Comparison of ENCODE assay signal across 14 cellular contexts in genomic region chr13:98900442-98900841, GRCh38.
A peak's percentile ranks its signal among the peaks of the same experiment; 100 is the strongest.
DNase-seq lines count a peak whose midpoint lies in the region; ATAC-seq and TF ChIP-seq lines count a peak whose summit lies in the region.
"Had no signal": no experiment of that assay in that cellular context is flagged by ENCODE, and none has a peak within 500 bp of the region (broad histone marks: within the 10 kb centered on the region; RNA-seq: fewer than 3 reads in every experiment).

No MANE protein-coding gene starts in this region.

- no peak overlapping the region for H2BK12ac ChIP-seq in mesenchymal stem cell (ENCODE audit: low read length in 2 of 2)

- no peak overlapping the region for H2AFZ ChIP-seq in mesenchymal stem cell (ENCODE audit: low read depth, low read length)

- no peak overlapping the region for H3K18ac ChIP-seq in mesenchymal stem cell (ENCODE audit: low read depth in 1 of 2, low read length in 2 of 2)

- peak; percentile 4 for DNase-seq in AG08395 (ENCODE audit: low spot score)
- DNase-seq in HCEC 1CT = peak; percentile 17
- peak; percentile 54 for DNase-seq in RPMI7951 (ENCODE audit: low read depth)
- peak; percentile 30 for DNase-seq in mesenchymal stem cell
- no peak for DNase-seq in erythroblast (lab: John Stamatoyannopoulos, UW)
- DNase-seq in H7 = no peak
- DNase-seq in left lung = no peak
- no peak for DNase-seq in NCI-H2107 treated with DMSO at 0.1 percent for 48 hours (lab: John Stamatoyannopoulos, UW; ENCODE audit: unreplicated experiment)
- DNase-seq: H9, NCI-H1417 treated with DMSO at 0.1 percent for 48 hours, NCI-H2029 treated with DMSO at 0.1 percent for 48 hours, NCI-H774, Right ventricle myocardium superior had no signal

- no peak overlapping the region for H4K8ac ChIP-seq in mesenchymal stem cell (ENCODE audit: low read length)

- no peak for TF ChIP-seq POLR2A in erythroblast (IDR thresholded peaks at IDR 0.05; ENCODE audit: low read length)

- H4K91ac ChIP-seq in mesenchymal stem cell (ENCODE audit: low read length) = no peak overlapping the region

- peaks cover 14 to 17% of the 10 kb centered on the region in 2 experiments for H3K36me3 ChIP-seq in mesenchymal stem cell (ENCODE audit: control insufficient read depth in 1 of 2, insufficient read depth in 2 of 2, low read depth in 1 of 2, low read length in 2 of 2)
- H3K36me3 ChIP-seq in H7 (replicated peaks; ENCODE audit: control insufficient read depth, insufficient read depth, low read length) = no peaks in the 10 kb centered on the region
- peaks cover 4 to 38% of the 10 kb centered on the region in 2 donors for H3K36me3 ChIP-seq in left lung

- H2BK120ac ChIP-seq in mesenchymal stem cell (ENCODE audit: low read depth, low read length) = no peak overlapping the region

- no peak overlapping the region for H2BK5ac ChIP-seq in mesenchymal stem cell (ENCODE audit: low read depth, low read length, poor library complexity, severe bottlenecking)

- H3K27me3 ChIP-seq in mesenchymal stem cell (ENCODE audit: control insufficient read depth in 1 of 2, insufficient read depth in 1 of 2, low read length in 2 of 2) (no peaks in the 10 kb centered on the region), H7 (ENCODE audit: control insufficient read depth, insufficient read depth, low read length) (no peaks in the 10 kb centered on the region), left lung (no peaks in the 10 kb centered on the region)

- H3K14ac ChIP-seq in mesenchymal stem cell (ENCODE audit: low read length in 2 of 2) = no peak overlapping the region

- H2BK15ac ChIP-seq in mesenchymal stem cell (ENCODE audit: low read depth, poor library complexity, severe bottlenecking) = no peak overlapping the region

- no peak overlapping the region for H3K23ac ChIP-seq in mesenchymal stem cell (ENCODE audit: low read length in 2 of 2)

- ATAC-seq in left lung = no peak

- WGBS in mesenchymal stem cell = 50% methylated on average over 2 of the region's 2 CpGs

- H3K27ac ChIP-seq in mesenchymal stem cell (ENCODE audit: low read length, poor library complexity, severe bottlenecking) (no peak overlapping the region), left lung (no peak overlapping the region)
- H3K27ac ChIP-seq: C4-2B had no signal

- H3K9ac ChIP-seq in mesenchymal stem cell (ENCODE audit: low read length) = no peak overlapping the region

- no peak overlapping the region for H3K4ac ChIP-seq in mesenchymal stem cell (ENCODE audit: low read depth in 1 of 2, low read length in 2 of 2)

- H3K4me3 ChIP-seq in mesenchymal stem cell (ENCODE audit: insufficient read depth in 1 of 2, low read depth in 1 of 2, low read length in 2 of 2) (no peak overlapping the region), H7 (ENCODE audit: insufficient read depth, low read depth, low read length) (no peak overlapping the region), left lung (no peak overlapping the region)

- no peak for TF ChIP-seq CTCF in left lung (IDR thresholded peaks at IDR 0.05)

- intact Hi-C loops in left lung (cut with DNase I) = no loop called here

- no peaks in the 10 kb centered on the region for H3K9me3 ChIP-seq in mesenchymal stem cell (ENCODE audit: control insufficient read depth, low read length)
- no peaks in the 10 kb centered on the region for H3K9me3 ChIP-seq in left lung

- H2AK5ac ChIP-seq in mesenchymal stem cell (ENCODE audit: low read length, severe bottlenecking) = no peak overlapping the region

- H3K79me1 ChIP-seq in mesenchymal stem cell (replicated peaks; ENCODE audit: low read length, poor library complexity, severe bottlenecking) = no peaks in the 10 kb centered on the region

- H3K4me1 ChIP-seq in mesenchymal stem cell (ENCODE audit: control insufficient read depth, insufficient read depth, low read depth, low read length) = no peaks in the 10 kb centered on the region
- no peaks in the 10 kb centered on the region for H3K4me1 ChIP-seq in left lung

- no peak overlapping the region for H3K4me2 ChIP-seq in mesenchymal stem cell (ENCODE audit: low read length, poor library complexity, severe bottlenecking)

Comparison
In these comparisons a context has a peak if more than half of its experiments do, and no peak if none do; other contexts are left out.
1. DNase-seq: peak in AG08395 (single experiment), HCEC 1CT (single experiment), RPMI7951 (single experiment) and mesenchymal stem cell (single experiment); none in erythroblast (0 of 2), H7 (single experiment), left lung (0 of 2) and NCI-H2107 treated with DMSO at 0.1 percent for 48 hours (single experiment).